In genomic region chr2:169761251-169761969, GRCh38 we compare ENCODE assay signal across 1 cellular context.
A peak's percentile ranks its signal among the peaks of the same experiment; 100 is the strongest.
TF ChIP-seq lines count a peak whose summit lies in the region.

No MANE protein-coding gene starts in this region.

TF ChIP-seq in GM12878, 131 proteins besides CTCF, POLR2A, EP300 and RAD21 (continues in another document):
- no peak for TF ChIP-seq RAD51 (IDR thresholded peaks at IDR 0.05)
- no peak for TF ChIP-seq NKRF (conservative IDR thresholded peaks at IDR 0.05)
- TF ChIP-seq ATF2 (IDR thresholded peaks at IDR 0.05; ENCODE audit: low read length), result no peak
- TF ChIP-seq CHD1 (IDR thresholded peaks at IDR 0.05; ENCODE audit: low read depth, low read length), result no peak
- no peak for TF ChIP-seq TAF1 (IDR thresholded peaks at IDR 0.05; ENCODE audit: borderline replicate concordance, low read depth, low read length)
- TF ChIP-seq IKZF1 (conservative IDR thresholded peaks at IDR 0.05), result peak; percentile 71; the same call in 1 of the 2 replicates
- no peak for TF ChIP-seq SKIL (IDR thresholded peaks at IDR 0.05; ENCODE audit: low read depth, poor library complexity, severe bottlenecking)
- no peak for TF ChIP-seq KDM1A (IDR thresholded peaks at IDR 0.05; ENCODE audit: borderline replicate concordance)
- TF ChIP-seq USF1 (IDR thresholded peaks at IDR 0.05; ENCODE audit: borderline replicate concordance, extremely low read length, insufficient read depth, low read depth, low read length), result no peak
- no peak for TF ChIP-seq HCFC1 (IDR thresholded peaks at IDR 0.05; ENCODE audit: low read length)
- TF ChIP-seq DPF2 (IDR thresholded peaks at IDR 0.05), result no peak
- TF ChIP-seq NRF1 (conservative IDR thresholded peaks at IDR 0.05; ENCODE audit: low read depth, low read length), result no peak
- TF ChIP-seq ASH2L (IDR thresholded peaks at IDR 0.05; ENCODE audit: borderline replicate concordance, low read depth), result no peak
- no peak for TF ChIP-seq CUX1 (IDR thresholded peaks at IDR 0.05; ENCODE audit: insufficient replicate concordance, low read depth, low read length)
- no peak for TF ChIP-seq TCF12 (IDR thresholded peaks at IDR 0.05; ENCODE audit: low read depth, low read length)
- TF ChIP-seq IRF5 (IDR thresholded peaks at IDR 0.05; ENCODE audit: borderline replicate concordance), result no peak
- TF ChIP-seq SP1 (IDR thresholded peaks at IDR 0.05; ENCODE audit: low read depth, low read length), result no peak
- TF ChIP-seq CEBPZ (IDR thresholded peaks at IDR 0.05; ENCODE audit: low read depth, low read length), result no peak
- no peak for TF ChIP-seq JUNB (IDR thresholded peaks at IDR 0.05)
- TF ChIP-seq ZNF384 (IDR thresholded peaks at IDR 0.05; ENCODE audit: borderline replicate concordance, low read depth, low read length), result no peak
- TF ChIP-seq TARDBP (IDR thresholded peaks at IDR 0.05; ENCODE audit: borderline replicate concordance), result no peak
- no peak for TF ChIP-seq GATAD2B (conservative IDR thresholded peaks at IDR 0.05; ENCODE audit: low read depth)
- TF ChIP-seq CHD2 (IDR thresholded peaks at IDR 0.05; ENCODE audit: borderline replicate concordance, low read depth, low read length), result no peak
- TF ChIP-seq ATF7 (IDR thresholded peaks at IDR 0.05; ENCODE audit: low read depth), result no peak; the same call in 1 of the 2 replicates
- TF ChIP-seq USF2 (IDR thresholded peaks at IDR 0.05; ENCODE audit: borderline replicate concordance, low read depth, low read length), result no peak
- no peak for TF ChIP-seq ESRRA (IDR thresholded peaks at IDR 0.05; ENCODE audit: low read length)
- TF ChIP-seq PAX8 (IDR thresholded peaks at IDR 0.05), result no peak
- no peak for TF ChIP-seq ETV6 (conservative IDR thresholded peaks at IDR 0.05 in 1 of 2, IDR thresholded peaks at IDR 0.05 in 1 of 2; ENCODE audit: borderline replicate concordance in 1 of 2, low read depth in 1 of 2)
- TF ChIP-seq FOXM1 (IDR thresholded peaks at IDR 0.05; ENCODE audit: low read depth, low read length), result no peak
- no peak for TF ChIP-seq PAX5 (IDR thresholded peaks at IDR 0.05; ENCODE audit: borderline replicate concordance, low read depth, low read length)
- TF ChIP-seq CEBPB (IDR thresholded peaks at IDR 0.05; ENCODE audit: borderline replicate concordance in 1 of 2, low read depth in 2 of 2, low read length in 2 of 2), result no peak
- no peak for TF ChIP-seq FOS (IDR thresholded peaks at IDR 0.05; ENCODE audit: borderline replicate concordance, extremely low read depth, insufficient read length)
- TF ChIP-seq E2F4 (IDR thresholded peaks at IDR 0.05; ENCODE audit: low read depth, low read length), result no peak
- TF ChIP-seq IKZF2 (IDR thresholded peaks at IDR 0.05), result peak in 1 of 2 experiments; percentile 72
- no peak for TF ChIP-seq RBBP5 (conservative IDR thresholded peaks at IDR 0.05)
